Comparison of ENCODE assay signal across 17 cellular contexts in genomic region chr1:76830373-76830772, GRCh38. TPM values are rescaled to one million over a fixed set of nuclear protein-coding genes. Genes with fewer than 3 reads are reported as not detected.
DNase-seq lines count a peak whose midpoint lies in the region; ATAC-seq and TF ChIP-seq lines count a peak whose summit lies in the region.
"Had no signal": no experiment of that assay in that cellular context is flagged by ENCODE, and none has a peak within 500 bp of the region (broad histone marks: within the 10 kb centered on the region; RNA-seq: fewer than 3 reads in every experiment).

No MANE protein-coding gene starts in this region.

- peaks cover 7% of the 10 kb centered on the region for H3K9me3 Mint-ChIP-seq in mesothelial cell of epicardium
- H3K9me3 Mint-ChIP-seq in activated T-cell treated with anti-CD3 and anti-CD28 coated beads, Interleukin-2, amount 50 U/mL, for 24 hours, result no peaks in the 10 kb centered on the region

- no peaks in the 10 kb centered on the region for H4K20me1 ChIP-seq in mammary epithelial cell (ENCODE audit: insufficient read depth, low read length)

- dilution Hi-C loops in mammary epithelial cell (cut with HindIII; ENCODE audit: low sequenced_read_pairs), result no loop called here

- BruUV-seq in mammary epithelial cell (replicated peaks; lab: Mats Ljungman, UMichigan), result no TSS peak

- TF ChIP-seq CTCF in mesothelial cell of epicardium (IDR thresholded peaks at IDR 0.05; ENCODE audit: unreplicated experiment) (no peak), stomach (IDR thresholded peaks at IDR 0.05) (no peak), mammary epithelial cell (conservative IDR thresholded peaks at IDR 0.05 in 1 of 2, IDR thresholded peaks at IDR 0.05 in 1 of 2; ENCODE audit: extremely low read depth in 1 of 2, insufficient read depth in 1 of 2, low read depth in 1 of 2, low read length in 2 of 2) (no peak)

- DNase-seq in mesothelial cell of epicardium (ENCODE audit: low spot score in 2 of 2, unreplicated experiment in 2 of 2), result no peak
- DNase-seq in stomach, result no peak
- DNase-seq in activated T-cell treated with anti-CD3 and anti-CD28 coated beads, Interleukin-2, amount 50 U/mL, for 24 hours, result no peak
- no peak for DNase-seq in left lobe of liver (ENCODE audit: low spot score)
- no peak for DNase-seq in mammary epithelial cell
- DNase-seq: activated gamma-delta T cell treated with Interleukin-2 at 50 U/mL for 16 hours; gastrocnemius medialis; left ventricle myocardium superior; NCI-H345; stimulated activated CD4-positive, alpha-beta T cell treated with anti-CD3 and anti-CD28 coated beads, Interleukin-4, amount 100 ng/mL, for 1 hour; substantia nigra had no signal

- H3K4me1 ChIP-seq in stomach, result no peaks in the 10 kb centered on the region
- H3K4me1 ChIP-seq in mammary epithelial cell (ENCODE audit: insufficient read depth, low read length), result peaks cover 48% of the 10 kb centered on the region
- H3K4me1 ChIP-seq: gastrocnemius medialis, parathyroid adenoma had no signal

- no peaks in the 10 kb centered on the region for H3K79me2 ChIP-seq in mammary epithelial cell (ENCODE audit: insufficient read depth, low read length)
- H3K79me2 ChIP-seq: parathyroid adenoma had no signal

- no peak overlapping the region for H3K9ac ChIP-seq in mammary epithelial cell (ENCODE audit: insufficient read depth, low read length)
- H3K9ac ChIP-seq: parathyroid adenoma had no signal

- no peak overlapping the region for H2AFZ ChIP-seq in mammary epithelial cell (ENCODE audit: low read depth, low read length)
- H2AFZ ChIP-seq: parathyroid adenoma had no signal

- H3K27me3 Mint-ChIP-seq in mesothelial cell of epicardium (ENCODE audit: low read depth), result peaks cover 7% of the 10 kb centered on the region
- no peaks in the 10 kb centered on the region for H3K27me3 Mint-ChIP-seq in activated T-cell treated with anti-CD3 and anti-CD28 coated beads, Interleukin-2, amount 50 U/mL, for 24 hours

- no peak for TF ChIP-seq POLR2A in stomach (IDR thresholded peaks at IDR 0.05)

- peaks cover 10% of the 10 kb centered on the region for H3K4me1 Mint-ChIP-seq in mesothelial cell of epicardium
- peaks cover 5% of the 10 kb centered on the region for H3K4me1 Mint-ChIP-seq in activated T-cell treated with anti-CD3 and anti-CD28 coated beads, Interleukin-2, amount 50 U/mL, for 24 hours (ENCODE audit: low read depth)

- H3K27ac ChIP-seq in stomach, result no peak overlapping the region
- no peak overlapping the region for H3K27ac ChIP-seq in mammary epithelial cell (ENCODE audit: insufficient read depth, low read depth, low read length)
- H3K27ac ChIP-seq: gastrocnemius medialis, parathyroid adenoma, SJCRH30 had no signal

- CTCF ChIA-PET in mammary epithelial cell (lab: Charles Lee; ENCODE audit: low non-redundant PET), result no interaction called here

- H3K27ac Mint-ChIP-seq in mesothelial cell of epicardium, result no peak overlapping the region
- no peak overlapping the region for H3K27ac Mint-ChIP-seq in activated T-cell treated with anti-CD3 and anti-CD28 coated beads, Interleukin-2, amount 50 U/mL, for 24 hours

- H3K36me3 Mint-ChIP-seq in mesothelial cell of epicardium, result no peaks in the 10 kb centered on the region
- H3K36me3 Mint-ChIP-seq in activated T-cell treated with anti-CD3 and anti-CD28 coated beads, Interleukin-2, amount 50 U/mL, for 24 hours (ENCODE audit: low read depth), result no peaks in the 10 kb centered on the region

- 49 to 77% (median 64%) methylated on average over 6 of the region's 6 CpGs for WGBS in stomach, 5 donors
- 87% methylated on average over 6 of the region's 6 CpGs for WGBS in mammary epithelial cell (ENCODE audit: low coverage, missing lambda C conversion rate)

- in situ Hi-C loops in mammary epithelial cell (cut with MboI; ENCODE audit: low sequenced_read_pairs in 2 of 2), result no loop called here

- H3K9me3 ChIP-seq in stomach (no peaks in the 10 kb centered on the region), mammary epithelial cell (replicated peaks; ENCODE audit: insufficient read depth, low read length) (no peaks in the 10 kb centered on the region)
- H3K9me3 ChIP-seq: gastrocnemius medialis, SJCRH30 had no signal

- H3K4me2 ChIP-seq in mammary epithelial cell (ENCODE audit: insufficient read depth, low read depth, low read length), result no peak overlapping the region

- peak overlapping the region; percentile 1 for H3K4me3 Mint-ChIP-seq in mesothelial cell of epicardium
- no peak overlapping the region for H3K4me3 Mint-ChIP-seq in activated T-cell treated with anti-CD3 and anti-CD28 coated beads, Interleukin-2, amount 50 U/mL, for 24 hours

- ATAC-seq in GM18907 (IDR thresholded peaks at IDR 0.05; ENCODE audit: unreplicated experiment) (peak; percentile 82), GM21723 (IDR thresholded peaks at IDR 0.05; ENCODE audit: unreplicated experiment) (peak; percentile 79), HG03442 (IDR thresholded peaks at IDR 0.05; ENCODE audit: unreplicated experiment) (peak; percentile 87), left lobe of liver (no peak)
- ATAC-seq: gastrocnemius medialis, left ventricle myocardium superior had no signal

- H3K27me3 ChIP-seq in stomach (no peaks in the 10 kb centered on the region), mammary epithelial cell (ENCODE audit: insufficient read depth, low read length) (no peaks in the 10 kb centered on the region)
- H3K27me3 ChIP-seq: gastrocnemius medialis, SJCRH30 had no signal

- intact Hi-C loops in stomach (cut with DNase I; ENCODE audit: low total_unique reads), result no loop called here
- intact Hi-C loops in mammary epithelial cell (cut with micrococcal nuclease), result no loop called here

- no peak for TF ChIP-seq EP300 in stomach (IDR thresholded peaks at IDR 0.05)

- H3K36me3 ChIP-seq in stomach (no peaks in the 10 kb centered on the region), mammary epithelial cell (ENCODE audit: insufficient read depth, low read length) (no peaks in the 10 kb centered on the region)
- H3K36me3 ChIP-seq: gastrocnemius medialis, SJCRH30 had no signal

- no peak overlapping the region for H3K4me3 ChIP-seq in stomach
- no peak overlapping the region for H3K4me3 ChIP-seq in mammary epithelial cell (replicated peaks in 1 of 3; ENCODE audit: insufficient read depth in 1 of 3, low read depth in 2 of 3, low read length in 3 of 3)
- H3K4me3 ChIP-seq: gastrocnemius medialis, SJCRH30 had no signal

RNA-seq across cellular contexts. Expression of gene ST6GALNAC5, which starts 36.9 kb away (rescaled TPM):
- total RNA-seq in mesothelial cell of epicardium, result 16.7 to 18.6 TPM (median 16.8 TPM) in 3 replicates
- total RNA-seq in stomach, result 10 to 100 TPM in 2 of 5 donors, 1 to 10 TPM in 2, not detected in 1; 2.5 to 22.0 (median 12.2) TPM
- polyA plus RNA-seq in stomach, result 1 to 10 TPM; 1.3 to 2.9 (median 1.8) TPM
- total RNA-seq in left lobe of liver, result not detected
- total RNA-seq in mammary epithelial cell, result 1 to 10 TPM; 1.1 to 3.7 TPM
- 6.3 TPM for polyA plus RNA-seq in mammary epithelial cell
- not detected for polyA minus RNA-seq in mammary epithelial cell
- total RNA-seq: dermis microvascular lymphatic vessel endothelial cell, SJCRH30 had no signal
